In the genomic region with DNA sequence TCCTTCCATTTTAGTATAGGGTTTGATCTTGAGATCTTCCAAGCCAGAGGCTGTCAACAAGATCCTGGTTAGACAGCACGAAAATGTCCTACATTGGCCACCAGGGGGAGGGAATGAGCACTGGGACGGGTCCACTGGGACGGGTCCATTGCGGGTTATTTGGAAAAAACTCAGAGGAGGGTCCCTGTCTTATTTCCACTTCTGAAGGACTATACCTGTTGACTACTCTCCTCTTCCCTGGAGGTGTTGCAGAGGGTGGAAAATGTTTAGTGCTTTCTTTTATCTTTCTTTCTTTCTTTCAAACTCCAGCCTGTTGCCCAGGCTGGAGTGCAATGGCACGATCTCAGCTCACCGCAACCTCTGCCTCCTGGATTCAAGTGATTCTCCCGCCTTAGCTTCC, we compare ENCODE assay signal across 8 cellular contexts. TPM values are rescaled to one million over a fixed set of nuclear protein-coding genes. Genes with fewer than 3 reads are reported as not detected.
DNase-seq lines count a peak whose midpoint lies in the region; ATAC-seq and TF ChIP-seq lines count a peak whose summit lies in the region.

No MANE protein-coding gene starts in this region.

- peak; percentile 40 for DNase-seq in natural killer cell
- DNase-seq in natural killer cell treated with Interleukin-12 subunit alpha and Interleukin-12 subunit beta and Interleukin-15 and Interleukin-18, amount 100 ng/mL, for 72 hours (ENCODE audit: low spot score), result no peak
- peak; percentile 43 for DNase-seq in NCI-H748 (lab: John Stamatoyannopoulos, UW; ENCODE audit: unreplicated experiment)
- DNase-seq in activated T-cell treated with anti-CD3 and anti-CD28 coated beads, Interleukin-2, amount 50 U/mL, for 24 hours, result peak; percentile 62
- peak; percentile 19 to 65 for DNase-seq in foreskin fibroblast
- DNase-seq in renal cortical epithelial cell (ENCODE audit: low read depth), result peak; percentile 30
- DNase-seq in hippocampal formation (lab: John Stamatoyannopoulos, UW), result no peak

- intact Hi-C loops in natural killer cell (cut with micrococcal nuclease), result loop anchor here (1.0 to 2.0 kb wide), 2 partner anchors 65 to 218 kb away; no protein-coding TSS in a partner anchor

- H3K4me1 Mint-ChIP-seq in natural killer cell, result peaks cover 10% of the 10 kb centered on the region in 2 donors
- peaks cover 16% of the 10 kb centered on the region in 2 donors for H3K4me1 Mint-ChIP-seq in natural killer cell treated with Interleukin-12 subunit alpha and Interleukin-12 subunit beta and Interleukin-15 and Interleukin-18, amount 100 ng/mL, for 72 hours (ENCODE audit: low read depth in 2 of 2)
- H3K4me1 Mint-ChIP-seq in activated T-cell treated with anti-CD3 and anti-CD28 coated beads, Interleukin-2, amount 50 U/mL, for 24 hours (ENCODE audit: low read depth), result peaks cover 22% of the 10 kb centered on the region

- H3K27ac Mint-ChIP-seq in natural killer cell, result no peak overlapping the region
- H3K27ac Mint-ChIP-seq in natural killer cell treated with Interleukin-12 subunit alpha and Interleukin-12 subunit beta and Interleukin-15 and Interleukin-18, amount 100 ng/mL, for 72 hours, result no peak overlapping the region
- no peak overlapping the region for H3K27ac Mint-ChIP-seq in activated T-cell treated with anti-CD3 and anti-CD28 coated beads, Interleukin-2, amount 50 U/mL, for 24 hours

- H3K9me3 Mint-ChIP-seq in natural killer cell, result no peaks in the 10 kb centered on the region
- H3K9me3 Mint-ChIP-seq in natural killer cell treated with Interleukin-12 subunit alpha and Interleukin-12 subunit beta and Interleukin-15 and Interleukin-18, amount 100 ng/mL, for 72 hours, result no peaks in the 10 kb centered on the region
- no peaks in the 10 kb centered on the region for H3K9me3 Mint-ChIP-seq in activated T-cell treated with anti-CD3 and anti-CD28 coated beads, Interleukin-2, amount 50 U/mL, for 24 hours

- no peaks in the 10 kb centered on the region for H3K36me3 Mint-ChIP-seq in natural killer cell
- H3K36me3 Mint-ChIP-seq in natural killer cell treated with Interleukin-12 subunit alpha and Interleukin-12 subunit beta and Interleukin-15 and Interleukin-18, amount 100 ng/mL, for 72 hours, result no peaks in the 10 kb centered on the region
- H3K36me3 Mint-ChIP-seq in activated T-cell treated with anti-CD3 and anti-CD28 coated beads, Interleukin-2, amount 50 U/mL, for 24 hours (ENCODE audit: low read depth), result no peaks in the 10 kb centered on the region

- ATAC-seq in natural killer cell (peak in 2 of 3 donors; percentile 27 to 38), GM21529 (IDR thresholded peaks at IDR 0.05; ENCODE audit: unreplicated experiment) (no peak)
- ATAC-seq in natural killer cell treated with Interleukin-12 subunit alpha and Interleukin-12 subunit beta and Interleukin-15 and Interleukin-18, amount 100 ng/mL, for 72 hours, result no peak

- peaks cover 20 to 25% of the 10 kb centered on the region in 2 donors for H3K27me3 Mint-ChIP-seq in natural killer cell (ENCODE audit: low read depth in 2 of 2)
- peaks cover 17 to 24% of the 10 kb centered on the region in 2 donors for H3K27me3 Mint-ChIP-seq in natural killer cell treated with Interleukin-12 subunit alpha and Interleukin-12 subunit beta and Interleukin-15 and Interleukin-18, amount 100 ng/mL, for 72 hours
- peaks cover 55% of the 10 kb centered on the region for H3K27me3 Mint-ChIP-seq in activated T-cell treated with anti-CD3 and anti-CD28 coated beads, Interleukin-2, amount 50 U/mL, for 24 hours

- TF ChIP-seq CTCF in natural killer cell (IDR thresholded peaks at IDR 0.05) (peak; percentile 74), foreskin fibroblast (IDR thresholded peaks at IDR 0.05; ENCODE audit: low read depth, low read length) (peak; percentile 80)

- no peak overlapping the region for H3K4me3 ChIP-seq in foreskin fibroblast (ENCODE audit: low read depth in 1 of 2, low read length in 2 of 2)

- no peak overlapping the region for H3K4me3 Mint-ChIP-seq in natural killer cell
- no peak overlapping the region for H3K4me3 Mint-ChIP-seq in natural killer cell treated with Interleukin-12 subunit alpha and Interleukin-12 subunit beta and Interleukin-15 and Interleukin-18, amount 100 ng/mL, for 72 hours
- no peak overlapping the region for H3K4me3 Mint-ChIP-seq in activated T-cell treated with anti-CD3 and anti-CD28 coated beads, Interleukin-2, amount 50 U/mL, for 24 hours

RNA-seq across cellular contexts. Expression of gene TTLL6, which starts 2.5 kb away (rescaled TPM):
- total RNA-seq in natural killer cell, result not detected
- not detected for total RNA-seq in natural killer cell treated with Interleukin-12 subunit alpha and Interleukin-12 subunit beta and Interleukin-15 and Interleukin-18, amount 100 ng/mL, for 72 hours
- total RNA-seq in renal cortical epithelial cell, result 0.35 and 0.45 TPM in 2 replicates

RNA-seq across cellular contexts. Expression of gene CALCOCO2, which starts 16.3 kb away (rescaled TPM):
- total RNA-seq in natural killer cell, result 100 to 1,000 TPM; 175 to 188 (median 179) TPM
- total RNA-seq in natural killer cell treated with Interleukin-12 subunit alpha and Interleukin-12 subunit beta and Interleukin-15 and Interleukin-18, amount 100 ng/mL, for 72 hours, result 100 to 1,000 TPM; 118 to 166 TPM
- total RNA-seq in renal cortical epithelial cell, result 32.8 and 62.6 TPM in 2 replicates

Comparison
In these comparisons a context has a peak if more than half of its experiments do, and no peak if none do; other contexts are left out.
1. ATAC-seq: peak in natural killer cell (2 of 3); none in natural killer cell treated with Interleukin-12 subunit alpha and Interleukin-12 subunit beta and Interleukin-15 and Interleukin-18, amount 100 ng/mL, for 72 hours (0 of 2) and GM21529 (single experiment).
2. DNase-seq: peak in natural killer cell (single experiment), NCI-H748 (single experiment), activated T-cell treated with anti-CD3 and anti-CD28 coated beads, Interleukin-2, amount 50 U/mL, for 24 hours (single experiment), foreskin fibroblast (2 of 2) and renal cortical epithelial cell (single experiment); none in natural killer cell treated with Interleukin-12 subunit alpha and Interleukin-12 subunit beta and Interleukin-15 and Interleukin-18, amount 100 ng/mL, for 72 hours (single experiment) and hippocampal formation (0 of 2).